ENCODE assay signal across 27 cellular contexts in genomic region chr3:157982359-157982758, GRCh38.
"Had no signal": no experiment of that assay in that cellular context is flagged by ENCODE, and none has a peak within 500 bp of the region (broad histone marks: within the 10 kb centered on the region; RNA-seq: fewer than 3 reads in every experiment).

No MANE protein-coding gene starts in this region.

- H3K27me3 ChIP-seq: neural progenitor cell, neutrophil, right atrium auricular region, right lobe of liver, tibial nerve, uterus had no signal

- H2AFZ ChIP-seq: neural progenitor cell, parathyroid adenoma had no signal

- DNase-seq: hypothalamus; immature natural killer cell; islet precursor cell; left ventricle myocardium inferior; mesendoderm; naive B cell; natural killer cell; nephron progenitor cell; occipital lobe; psoas muscle; right lobe of liver; stimulated activated CD4-positive, alpha-beta T cell treated with anti-CD3 and anti-CD28 coated beads, Interleukin-1b, Interleukin-23, amount 100 ng/mL, for 48 hours; stimulated activated CD4-positive, alpha-beta T cell treated with anti-CD3 and anti-CD28 coated beads, Interleukin-2, amount 100 ng/mL, for 48 hours; stimulated activated CD4-positive, alpha-beta T cell treated with anti-CD3 and anti-CD28 coated beads, Interleukin-4, amount 100 ng/mL, for 4 hours; stimulated activated CD8-positive, alpha-beta memory T cell treated with anti-CD3 and anti-CD28 coated beads, Interleukin-4, amount 100 ng/mL, for 48 hours; stimulated activated naive CD4-positive, alpha-beta T cell treated with Interleukin-2 at 50 U/mL for 16 hours; stimulated activated naive CD8-positive, alpha-beta T cell treated with anti-CD3 and anti-CD28 coated beads, Interleukin-15, amount 100 ng/mL, for 72 hours; substantia nigra; uterus had no signal

- H3K27ac ChIP-seq: left ventricle myocardium inferior, neural progenitor cell, neutrophil, parathyroid adenoma, psoas muscle, right atrium auricular region, right lobe of liver, tibial nerve, uterus had no signal

- H3K9me3 ChIP-seq: left ventricle myocardium inferior, neutrophil, psoas muscle, right atrium auricular region, right lobe of liver, tibial nerve, uterus had no signal

- H3K4me3 ChIP-seq: left ventricle myocardium inferior, lung, neural progenitor cell, psoas muscle, right atrium auricular region, right lobe of liver, smooth muscle cell, tibial nerve, uterus had no signal

- H3K4me1 ChIP-seq: left ventricle myocardium inferior, neural progenitor cell, parathyroid adenoma, psoas muscle, right atrium auricular region, right lobe of liver, tibial nerve, uterus had no signal

- H3K9ac ChIP-seq: neural progenitor cell, parathyroid adenoma had no signal

- H3K36me3 ChIP-seq: left ventricle myocardium inferior, neural progenitor cell, neutrophil, right atrium auricular region, right lobe of liver, tibial nerve, uterus had no signal

- H3K79me2 ChIP-seq: parathyroid adenoma had no signal

- H3K4me2 ChIP-seq: neural progenitor cell, smooth muscle cell had no signal

- ATAC-seq: natural killer cell; psoas muscle; right lobe of liver; stimulated activated memory B cell treated with anti-CD40 and anti-IgM and Interleukin-4, amounts not matched to agents 10 μg/mL and 1 μg/mL and 100 μg/mL, for 72 hours; stimulated activated naive CD8-positive, alpha-beta T cell treated with anti-CD3 and anti-CD28 coated beads, Interleukin-15, amount 100 ng/mL, for 72 hours had no signal
